ENCODE assay signal across 2 cellular contexts in genomic region chr6:129577691-129578090, GRCh38.
TF ChIP-seq lines count a peak whose summit lies in the region.

No MANE protein-coding gene starts in this region.

TF ChIP-seq in SK-N-SH treated with all-trans-retinoic acid at 6 μM for 48 hours, 23 proteins besides CTCF, POLR2A, EP300 and RAD21 (continued from another document):
- TF ChIP-seq TSHZ2 (CRISPR knock-in tag; IDR thresholded peaks at IDR 0.05) (no peak), ZFP30 (CRISPR knock-in tag; IDR thresholded peaks at IDR 0.05) (no peak), ARNTL (CRISPR knock-in tag; IDR thresholded peaks at IDR 0.05; ENCODE audit: borderline replicate concordance, low read depth) (no peak)

TF ChIP-seq in SK-N-SH, 30 proteins besides CTCF, POLR2A, EP300 and RAD21 (continued from another document):
- TF ChIP-seq, protein P1, sequence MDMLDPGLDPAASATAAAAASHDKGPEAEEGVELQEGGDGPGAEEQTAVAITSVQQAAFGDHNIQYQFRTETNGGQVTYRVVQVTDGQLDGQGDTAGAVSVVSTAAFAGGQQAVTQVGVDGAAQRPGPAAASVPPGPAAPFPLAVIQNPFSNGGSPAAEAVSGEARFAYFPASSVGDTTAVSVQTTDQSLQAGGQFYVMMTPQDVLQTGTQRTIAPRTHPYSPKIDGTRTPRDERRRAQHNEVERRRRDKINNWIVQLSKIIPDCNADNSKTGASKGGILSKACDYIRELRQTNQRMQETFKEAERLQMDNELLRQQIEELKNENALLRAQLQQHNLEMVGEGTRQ (IDR thresholded peaks at IDR 0.05; ENCODE audit: borderline replicate concordance, low read depth, low read length), result no peak
- TF ChIP-seq, protein P2, sequence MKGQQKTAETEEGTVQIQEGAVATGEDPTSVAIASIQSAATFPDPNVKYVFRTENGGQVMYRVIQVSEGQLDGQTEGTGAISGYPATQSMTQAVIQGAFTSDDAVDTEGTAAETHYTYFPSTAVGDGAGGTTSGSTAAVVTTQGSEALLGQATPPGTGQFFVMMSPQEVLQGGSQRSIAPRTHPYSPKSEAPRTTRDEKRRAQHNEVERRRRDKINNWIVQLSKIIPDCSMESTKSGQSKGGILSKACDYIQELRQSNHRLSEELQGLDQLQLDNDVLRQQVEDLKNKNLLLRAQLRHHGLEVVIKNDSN (IDR thresholded peaks at IDR 0.05; ENCODE audit: borderline replicate concordance, low read depth), result no peak
- TF ChIP-seq RFX5 (IDR thresholded peaks at IDR 0.05; ENCODE audit: low read length), result no peak
